Comparison of ENCODE assay signal across 10 cellular contexts in genomic region chr1:245797592-245798366, GRCh38.
DNase-seq lines count a peak whose midpoint lies in the region; ATAC-seq and TF ChIP-seq lines count a peak whose summit lies in the region.
"Had no signal": no experiment of that assay in that cellular context is flagged by ENCODE, and none has a peak within 500 bp of the region (broad histone marks: within the 10 kb centered on the region; RNA-seq: fewer than 3 reads in every experiment).

No MANE protein-coding gene starts in this region.

- intact Hi-C loops in body of pancreas (cut with DNase I) = no loop called here

- ATAC-seq in body of pancreas = no peak

- DNase-seq in D341Med (ENCODE audit: low spot score) (peak; percentile 50), HT1080 (ENCODE audit: low read depth) (peak; percentile 23), kidney tubule cell (ENCODE audit: low spot score) (peak; percentile 22), body of pancreas (no peak), GM19238 (ENCODE audit: insufficient read length, low spot score) (no peak), immature natural killer cell (no peak), NCI-H748 (lab: John Stamatoyannopoulos, UW; ENCODE audit: unreplicated experiment) (no peak)
- DNase-seq: activated CD4-positive, alpha-beta memory T cell treated with anti-CD3 and anti-CD28 coated beads for 36 hours; cortex of kidney had no signal

- H3K27ac Mint-ChIP-seq in immature natural killer cell = no peak overlapping the region
- H3K27ac Mint-ChIP-seq: activated CD4-positive, alpha-beta memory T cell treated with anti-CD3 and anti-CD28 coated beads for 36 hours had no signal

- no peaks in the 10 kb centered on the region for H3K4me1 Mint-ChIP-seq in immature natural killer cell

- H3K36me3 ChIP-seq in body of pancreas (replicated peaks in 1 of 2; ENCODE audit: insufficient read depth in 1 of 2, low read depth in 2 of 2) = no peaks in the 10 kb centered on the region

- no peaks in the 10 kb centered on the region for H3K9me3 ChIP-seq in body of pancreas

- WGBS in body of pancreas, 2 donors = 74 to 79% methylated on average over 11 to 14 of the region's 14 CpGs

- H3K4me1 ChIP-seq in body of pancreas = no peaks in the 10 kb centered on the region

- no peak overlapping the region for H3K4me3 Mint-ChIP-seq in immature natural killer cell
- H3K4me3 Mint-ChIP-seq: activated CD4-positive, alpha-beta memory T cell treated with anti-CD3 and anti-CD28 coated beads for 36 hours had no signal

- peaks cover 0 to 3% (median 0%) of the 10 kb centered on the region in 3 donors for H3K27me3 Mint-ChIP-seq in immature natural killer cell (ENCODE audit: low read depth in 3 of 3)
- H3K27me3 Mint-ChIP-seq: activated CD4-positive, alpha-beta memory T cell treated with anti-CD3 and anti-CD28 coated beads for 36 hours had no signal

- TF ChIP-seq CTCF in WI38 (IDR thresholded peaks at IDR 0.05; ENCODE audit: low read depth, low read length) (peak; percentile 31; the same call in 1 of the 2 replicates), body of pancreas (IDR thresholded peaks at IDR 0.05) (peak in 1 of 7 experiments; percentile 11)

- TF ChIP-seq POLR2A in body of pancreas (IDR thresholded peaks at IDR 0.05) = no peak

- H3K9me3 Mint-ChIP-seq in immature natural killer cell = no peaks in the 10 kb centered on the region
- H3K9me3 Mint-ChIP-seq: activated CD4-positive, alpha-beta memory T cell treated with anti-CD3 and anti-CD28 coated beads for 36 hours had no signal

- no peaks in the 10 kb centered on the region for H3K27me3 ChIP-seq in body of pancreas

- peaks cover 6 to 13% (median 7%) of the 10 kb centered on the region in 3 donors for H3K36me3 Mint-ChIP-seq in immature natural killer cell
- H3K36me3 Mint-ChIP-seq: activated CD4-positive, alpha-beta memory T cell treated with anti-CD3 and anti-CD28 coated beads for 36 hours had no signal

- no peak overlapping the region for H3K4me3 ChIP-seq in WI38 (ENCODE audit: low read depth, low read length)
- no peak overlapping the region for H3K4me3 ChIP-seq in body of pancreas

- H3K27ac ChIP-seq in body of pancreas = no peak overlapping the region

Comparison
In these comparisons a context has a peak if more than half of its experiments do, and no peak if none do; other contexts are left out.
1. DNase-seq: peak in D341Med (single experiment), HT1080 (single experiment) and kidney tubule cell (single experiment); none in body of pancreas (0 of 4), GM19238 (single experiment), immature natural killer cell (0 of 3) and NCI-H748 (single experiment).